8 cellular contexts compared by ENCODE assay signal in the genomic region with DNA sequence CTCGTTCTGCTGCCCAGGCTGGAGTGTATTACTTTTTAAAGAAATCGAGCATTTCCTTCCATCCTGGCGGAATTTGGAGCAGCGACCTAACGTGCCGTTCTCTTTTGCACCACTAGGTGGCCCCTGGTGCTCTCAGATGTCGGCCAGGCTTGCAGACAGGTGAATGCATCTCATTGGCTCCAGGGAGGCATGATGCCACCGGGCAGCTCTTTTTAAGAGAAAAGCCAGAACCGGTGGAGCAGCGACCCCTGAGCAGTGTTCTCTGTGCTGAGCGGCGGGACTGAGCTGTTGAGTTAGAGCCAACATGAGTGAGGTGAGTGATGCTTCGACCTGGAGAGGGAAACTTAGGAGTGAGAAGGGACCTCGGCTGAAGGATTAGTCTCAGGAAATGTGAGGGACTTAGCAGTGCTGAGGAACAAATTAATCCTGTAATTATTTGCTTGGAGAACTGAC. TPM values are rescaled to one million over a fixed set of nuclear protein-coding genes. Genes with fewer than 3 reads are reported as not detected.
A peak's percentile ranks its signal among the peaks of the same experiment; 100 is the strongest.
DNase-seq lines count a peak whose midpoint lies in the region; ATAC-seq, FAIRE-seq and TF ChIP-seq lines count a peak whose summit lies in the region.

A gene (plus strand): TSS at position 241 of the 453 bp plus-strand sequence. CDS start 64 bp downstream, at position 305.

- H3K4me2 ChIP-seq in HepG2 (ENCODE audit: low read depth, low read length) = no peak within 1 kb of the TSS

- CTCF ChIA-PET in HepG2 (lab: Yijun Ruan, JAX; ENCODE audit: low intra/inter-chr PET ratio, low total read pairs) = no interaction called here

- TF ChIP-seq POLR2A in HepG2 (IDR thresholded peaks at IDR 0.05; ENCODE audit: insufficient read depth in 1 of 2, low read depth in 2 of 2, low read length in 2 of 2) = no peak

- H3K9me3 ChIP-seq in HepG2 (ENCODE audit: low read length) = peaks cover 12% of the 10 kb centered on the region; the same call in 1 of the 2 replicates

- no peaks in the 10 kb centered on the region for H3K27me3 ChIP-seq in HepG2 (ENCODE audit: control insufficient read depth in 1 of 2, insufficient read depth in 2 of 2, low read length in 2 of 2)

- no peaks in the 10 kb centered on the region for H3K36me3 ChIP-seq in HepG2 (replicated peaks in 1 of 2; ENCODE audit: control insufficient read depth in 1 of 2, insufficient read depth in 2 of 2, low read length in 2 of 2)

- H4K20me1 ChIP-seq in HepG2 (ENCODE audit: insufficient read depth, low read length) = no peaks in the 10 kb centered on the region

- H3K27ac ChIP-seq in HepG2 (ENCODE audit: extremely low read length, insufficient read depth, low read length) = no peak within 1 kb of the TSS

- H3K4me3 ChIP-seq in HepG2 (replicated peaks in 1 of 3; ENCODE audit: insufficient read depth in 1 of 3, low read depth in 2 of 3, low read length in 3 of 3) = no peak within 1 kb of the TSS

- TF ChIP-seq EP300 in HepG2 (IDR thresholded peaks at IDR 0.05; ENCODE audit: low read depth in 2 of 2, low read length in 2 of 2) = no peak
- TF ChIP-seq EP300 in HepG2 (CRISPR knock-in tag; IDR thresholded peaks at IDR 0.05; ENCODE audit: borderline replicate concordance) = no peak

- in situ Hi-C loops in HepG2 (cut with HindIII; ENCODE audit: extremely low pct_ligation_motif_present, low pct_unique_long_range_greater_than_20kb) = no loop called here

- 0 out of 2 replicates have a peak, but pooled peaks have one; percentile 14 for TF ChIP-seq RAD21 in HepG2 (CRISPR knock-in tag; IDR thresholded peaks at IDR 0.05)

- WGBS in HepG2 (ENCODE audit: low lambda C conversion rate) = 13% methylated on average over 14 of the region's 14 CpGs

- no peaks in the 10 kb centered on the region for H3K79me2 ChIP-seq in HepG2 (ENCODE audit: insufficient read depth, low read length)

- ATAC-seq in HepG2 (peak; percentile 83), HG02981 (IDR thresholded peaks at IDR 0.05; ENCODE audit: unreplicated experiment) (no peak), GM18873 (IDR thresholded peaks at IDR 0.05; ENCODE audit: low FRiP score, unreplicated experiment) (no peak)

- intact Hi-C loops in HepG2 (cut with micrococcal nuclease; ENCODE audit: unreplicated experiment) = no loop called here

- BruUV-seq in HepG2 (replicated peaks; lab: Mats Ljungman, UMichigan) = no TSS peak

- no peak within 1 kb of the TSS for H3K9ac ChIP-seq in HepG2 (ENCODE audit: insufficient read depth, low read depth, low read length)

- peak; percentile 80 for TF ChIP-seq CTCF in HepG2 (CRISPR knock-in tag; IDR thresholded peaks at IDR 0.05)

- no peaks in the 10 kb centered on the region for H3K4me1 ChIP-seq in HepG2 (ENCODE audit: insufficient read depth, low read length)

- FAIRE-seq in RCC 7860 (lab: Jason Lieb, UNC) (no peak), HepG2 (lab: Jason Lieb, UNC) (no peak)

- no peak within 1 kb of the TSS for H2AFZ ChIP-seq in HepG2 (ENCODE audit: low read length)

- DNase-seq in ELR (ENCODE audit: low read depth) (peak; percentile 34), KG1 (lab: John Stamatoyannopoulos, UW) (peak; percentile 0), RCC 7860 (ENCODE audit: low spot score) (peak; percentile 23), cerebellar cortex (ENCODE audit: low spot score) (peak; percentile 41), HepG2 (ENCODE audit: low spot score) (peak; percentile 7)
- DNase-seq in stimulated activated CD8-positive, alpha-beta memory T cell treated with anti-CD3 and anti-CD28 coated beads, Interleukin-7, amount 100 ng/mL, for 24 hours (ENCODE audit: low read depth) = peak; percentile 5

- POLR2A ChIA-PET in HepG2 (lab: Yijun Ruan, JAX) = no interaction called here

TF ChIP-seq in HepG2, 621 proteins besides CTCF, POLR2A, EP300 and RAD21:
- no peak for TF ChIP-seq SALL1 (CRISPR knock-in tag; IDR thresholded peaks at IDR 0.05)
- TF ChIP-seq FOSL1 (CRISPR knock-in tag; IDR thresholded peaks at IDR 0.05; ENCODE audit: borderline replicate concordance) = no peak
- TF ChIP-seq ZNF777 (CRISPR knock-in tag; IDR thresholded peaks at IDR 0.05) = no peak
- TF ChIP-seq KAT8 (CRISPR knock-in tag; IDR thresholded peaks at IDR 0.05) = no peak
- TF ChIP-seq STAG1 (CRISPR knock-in tag; IDR thresholded peaks at IDR 0.05) = peak; percentile 54
- TF ChIP-seq ZNF550 (CRISPR knock-in tag; IDR thresholded peaks at IDR 0.05; ENCODE audit: borderline replicate concordance) = no peak
- no peak for TF ChIP-seq MYNN (CRISPR knock-in tag; IDR thresholded peaks at IDR 0.05; ENCODE audit: low read depth)
- no peak for TF ChIP-seq NFKBIZ (CRISPR knock-in tag; IDR thresholded peaks at IDR 0.05)
- TF ChIP-seq CBX5 (CRISPR knock-in tag; IDR thresholded peaks at IDR 0.05; ENCODE audit: borderline replicate concordance) = no peak
- TF ChIP-seq, protein P1, sequence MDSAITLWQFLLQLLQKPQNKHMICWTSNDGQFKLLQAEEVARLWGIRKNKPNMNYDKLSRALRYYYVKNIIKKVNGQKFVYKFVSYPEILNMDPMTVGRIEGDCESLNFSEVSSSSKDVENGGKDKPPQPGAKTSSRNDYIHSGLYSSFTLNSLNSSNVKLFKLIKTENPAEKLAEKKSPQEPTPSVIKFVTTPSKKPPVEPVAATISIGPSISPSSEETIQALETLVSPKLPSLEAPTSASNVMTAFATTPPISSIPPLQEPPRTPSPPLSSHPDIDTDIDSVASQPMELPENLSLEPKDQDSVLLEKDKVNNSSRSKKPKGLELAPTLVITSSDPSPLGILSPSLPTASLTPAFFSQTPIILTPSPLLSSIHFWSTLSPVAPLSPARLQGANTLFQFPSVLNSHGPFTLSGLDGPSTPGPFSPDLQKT (CRISPR knock-in tag; IDR thresholded peaks at IDR 0.05; ENCODE audit: borderline replicate concordance) = no peak
- no peak for TF ChIP-seq CEBPG (CRISPR knock-in tag; IDR thresholded peaks at IDR 0.05)
- peak; percentile 66 for TF ChIP-seq XRCC5 (optimal IDR thresholded peaks at IDR 0.05; ENCODE audit: low read length)
- TF ChIP-seq ZNF850 (CRISPR knock-in tag; conservative IDR thresholded peaks at IDR 0.05) = no peak
- no peak for TF ChIP-seq WIZ (CRISPR knock-in tag; IDR thresholded peaks at IDR 0.05)
- TF ChIP-seq, protein P2, sequence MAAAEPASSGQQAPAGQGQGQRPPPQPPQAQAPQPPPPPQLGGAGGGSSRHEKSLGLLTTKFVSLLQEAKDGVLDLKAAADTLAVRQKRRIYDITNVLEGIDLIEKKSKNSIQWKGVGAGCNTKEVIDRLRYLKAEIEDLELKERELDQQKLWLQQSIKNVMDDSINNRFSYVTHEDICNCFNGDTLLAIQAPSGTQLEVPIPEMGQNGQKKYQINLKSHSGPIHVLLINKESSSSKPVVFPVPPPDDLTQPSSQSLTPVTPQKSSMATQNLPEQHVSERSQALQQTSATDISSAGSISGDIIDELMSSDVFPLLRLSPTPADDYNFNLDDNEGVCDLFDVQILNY (CRISPR knock-in tag; conservative IDR thresholded peaks at IDR 0.05) = no peak
- no peak for TF ChIP-seq ZNF510 (CRISPR knock-in tag; IDR thresholded peaks at IDR 0.05; ENCODE audit: low read depth)
- TF ChIP-seq FLYWCH1 (CRISPR knock-in tag; IDR thresholded peaks at IDR 0.05) = no peak
- no peak for TF ChIP-seq ETV6 (CRISPR knock-in tag; conservative IDR thresholded peaks at IDR 0.05)
- TF ChIP-seq SMC3 (IDR thresholded peaks at IDR 0.05; ENCODE audit: low read length) = peak; percentile 58; the same call in 1 of the 2 replicates
- TF ChIP-seq ATAD3A (CRISPR knock-in tag; IDR thresholded peaks at IDR 0.05) = no peak
- TF ChIP-seq ZNF556 (CRISPR knock-in tag; IDR thresholded peaks at IDR 0.05; ENCODE audit: borderline replicate concordance) = no peak
- TF ChIP-seq, protein P3, sequence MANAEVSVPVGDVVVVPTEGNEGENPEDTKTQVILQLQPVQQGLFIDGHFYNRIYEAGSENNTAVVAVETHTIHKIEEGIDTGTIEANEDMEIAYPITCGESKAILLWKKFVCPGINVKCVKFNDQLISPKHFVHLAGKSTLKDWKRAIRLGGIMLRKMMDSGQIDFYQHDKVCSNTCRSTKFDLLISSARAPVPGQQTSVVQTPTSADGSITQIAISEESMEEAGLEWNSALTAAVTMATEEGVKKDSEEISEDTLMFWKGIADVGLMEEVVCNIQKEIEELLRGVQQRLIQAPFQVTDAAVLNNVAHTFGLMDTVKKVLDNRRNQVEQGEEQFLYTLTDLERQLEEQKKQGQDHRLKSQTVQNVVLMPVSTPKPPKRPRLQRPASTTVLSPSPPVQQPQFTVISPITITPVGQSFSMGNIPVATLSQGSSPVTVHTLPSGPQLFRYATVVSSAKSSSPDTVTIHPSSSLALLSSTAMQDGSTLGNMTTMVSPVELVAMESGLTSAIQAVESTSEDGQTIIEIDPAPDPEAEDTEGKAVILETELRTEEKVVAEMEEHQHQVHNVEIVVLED (CRISPR knock-in tag; IDR thresholded peaks at IDR 0.05; ENCODE audit: borderline replicate concordance) = no peak
- TF ChIP-seq SP2 (CRISPR knock-in tag; IDR thresholded peaks at IDR 0.05) = no peak
- TF ChIP-seq ZBTB1 (CRISPR knock-in tag; IDR thresholded peaks at IDR 0.05; ENCODE audit: borderline replicate concordance) = no peak
TF ChIP-seq in HepG2: peak in this region for 3.

RNA-seq across cellular contexts. Expression of the gene that starts here (rescaled TPM):
- not detected in 2 replicates for total RNA-seq in HepG2 (2016; rRNA removed; fragmentation: Illumina TruSeq; extraction: Trizol)
- not detected in 2 replicates for total RNA-seq in HepG2 (2016; cell fraction: cytosol; rRNA removed; fragmentation: Illumina TruSeq; extraction: Trizol; ENCODE audit: low read depth)
- not detected in 2 replicates for total RNA-seq in HepG2 (2016; cell fraction: insoluble cytoplasmic fraction; rRNA removed; fragmentation: Illumina TruSeq; extraction: Trizol)
- total RNA-seq in HepG2 (2016; cell fraction: membrane; rRNA removed; fragmentation: Illumina TruSeq; extraction: Trizol) = not detected in 2 replicates
- not detected in 2 replicates for total RNA-seq in HepG2 (2016; cell fraction: nucleus; rRNA removed; fragmentation: Illumina TruSeq; extraction: Trizol)
- not detected in 2 replicates for polyA plus RNA-seq in HepG2 (2011; rRNA removed)
- not detected in 2 replicates for polyA plus RNA-seq in HepG2 (2011; cell fraction: cytosol; rRNA removed)
- polyA plus RNA-seq in HepG2 (2011; cell fraction: nucleus; rRNA removed) = not detected in 2 replicates
- not detected in 2 replicates for polyA plus RNA-seq in HepG2 (2012)
- polyA plus RNA-seq in HepG2 (2016; cell fraction: cytosol; fragmentation: Illumina TruSeq; extraction: Trizol; ENCODE audit: low read depth) = not detected in 2 replicates
- not detected in 2 replicates for polyA plus RNA-seq in HepG2 (2016; cell fraction: insoluble cytoplasmic fraction; fragmentation: Illumina TruSeq; extraction: Trizol; ENCODE audit: low read depth)
- polyA plus RNA-seq in HepG2 (2016; cell fraction: membrane; fragmentation: Illumina TruSeq; extraction: Trizol; ENCODE audit: low read depth) = not detected in 2 replicates
- not detected in 2 replicates for polyA plus RNA-seq in HepG2 (2016; cell fraction: nucleus; fragmentation: Illumina TruSeq; extraction: Trizol; ENCODE audit: insufficient read depth, low read depth)
- not detected in 2 replicates for polyA minus RNA-seq in HepG2 (2011; rRNA and poly(A)+ RNA removed; ENCODE audit: low replicate concordance)
- not detected in 2 replicates for polyA minus RNA-seq in HepG2 (2011; cell fraction: cytosol; rRNA and poly(A)+ RNA removed)
- not detected in 2 replicates for polyA minus RNA-seq in HepG2 (2011; cell fraction: nucleus; rRNA and poly(A)+ RNA removed)

Comparison
In these comparisons a context has a peak if more than half of its experiments do, and no peak if none do; other contexts are left out.
1. Peak in DNase-seq and ATAC-seq in HepG2; RNA of the gene not detected or under 1 TPM.